18 cellular contexts compared by ENCODE assay signal in the genomic region with DNA sequence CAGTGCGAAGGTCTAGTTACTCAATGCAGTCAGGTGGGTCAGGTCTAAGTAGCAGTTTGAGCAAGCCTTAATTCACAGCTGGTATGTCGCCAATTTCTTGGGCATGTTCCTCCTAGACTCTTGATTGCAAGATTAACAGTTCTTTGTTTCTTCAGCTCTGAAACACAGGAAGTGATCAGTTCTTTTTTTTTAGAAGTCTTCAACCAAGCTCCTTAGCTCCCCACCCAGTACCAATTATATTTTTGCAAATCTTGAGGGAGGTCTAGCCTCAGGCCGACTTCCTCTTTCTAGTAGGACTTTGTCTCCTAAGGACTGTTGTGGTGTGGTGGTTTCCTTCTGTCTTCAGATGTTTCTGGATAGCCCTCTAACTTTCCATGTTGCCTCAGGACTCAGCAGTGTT.
A peak's percentile ranks its signal among the peaks of the same experiment; 100 is the strongest.
DNase-seq lines count a peak whose midpoint lies in the region; ATAC-seq and TF ChIP-seq lines count a peak whose summit lies in the region.
"Had no signal": no experiment of that assay in that cellular context is flagged by ENCODE, and none has a peak within 500 bp of the region (broad histone marks: within the 10 kb centered on the region; RNA-seq: fewer than 3 reads in every experiment).

No MANE protein-coding gene starts in this region.

- peak; percentile 33 for DNase-seq in KG1 (lab: John Stamatoyannopoulos, UW)
- DNase-seq in SIG-M5 treated with dmso at 0.1 percent for 504 hours (lab: John Stamatoyannopoulos, UW; ENCODE audit: unreplicated experiment), result peak; percentile 98
- no peak for DNase-seq in upper lobe of right lung
- DNase-seq in hepatic stellate cell (ENCODE audit: low spot score), result no peak
- DNase-seq in stimulated activated naive CD4-positive, alpha-beta T cell (lab: John Stamatoyannopoulos, UW), result no peak
- no peak for DNase-seq in retina
- DNase-seq: activated effector memory CD4-positive, alpha-beta T cell treated with Interleukin-2 at 50 U/mL for 16 hours; effector CD8-positive, alpha-beta T cell; esophagus squamous epithelium; IMR-90; naive thymus-derived CD4-positive, alpha-beta T cell; NCI-H1105 treated with DMSO at 0.1 percent for 48 hours; NCI-H69; stimulated activated CD4-positive, alpha-beta T cell treated with anti-CD3 and anti-CD28 coated beads, Interleukin-4, amount 100 ng/mL, for 24 hours; stimulated activated CD8-positive, alpha-beta memory T cell treated with anti-CD3 and anti-CD28 coated beads, Interleukin-4, amount 100 ng/mL, for 48 hours; T-cell had no signal

- no peak overlapping the region for H3K4me3 ChIP-seq in upper lobe of right lung
- H3K4me3 ChIP-seq: esophagus squamous epithelium, lung had no signal

- no peaks in the 10 kb centered on the region for H3K27me3 ChIP-seq in upper lobe of right lung
- H3K27me3 ChIP-seq: esophagus squamous epithelium had no signal

- TF ChIP-seq CTCF in upper lobe of right lung (IDR thresholded peaks at IDR 0.05), result no peak

- no peaks in the 10 kb centered on the region for H3K9me3 ChIP-seq in upper lobe of right lung
- H3K9me3 ChIP-seq: esophagus squamous epithelium had no signal

- no peaks in the 10 kb centered on the region for H3K4me1 ChIP-seq in upper lobe of right lung
- H3K4me1 ChIP-seq: esophagus squamous epithelium had no signal

- H3K36me3 ChIP-seq in upper lobe of right lung, result no peaks in the 10 kb centered on the region
- H3K36me3 ChIP-seq: esophagus squamous epithelium had no signal

- no peak overlapping the region for H3K27ac ChIP-seq in upper lobe of right lung
- H3K27ac ChIP-seq: esophagus squamous epithelium had no signal

- ATAC-seq in GM18868 (IDR thresholded peaks at IDR 0.05; ENCODE audit: unreplicated experiment) (peak; percentile 65), upper lobe of right lung (peak; percentile 50)
- ATAC-seq: naive thymus-derived CD4-positive, alpha-beta T cell; T-cell had no signal

- intact Hi-C loops in upper lobe of right lung (cut with DNase I), result no loop called here

Comparison
In these comparisons a context has a peak if more than half of its experiments do, and no peak if none do; other contexts are left out.
1. DNase-seq: peak in KG1 (single experiment) and SIG-M5 treated with dmso at 0.1 percent for 504 hours (single experiment); none in upper lobe of right lung (single experiment), hepatic stellate cell (single experiment), stimulated activated naive CD4-positive, alpha-beta T cell (0 of 6) and retina (single experiment).